ENCODE assay signal across 19 cellular contexts in the genomic region with DNA sequence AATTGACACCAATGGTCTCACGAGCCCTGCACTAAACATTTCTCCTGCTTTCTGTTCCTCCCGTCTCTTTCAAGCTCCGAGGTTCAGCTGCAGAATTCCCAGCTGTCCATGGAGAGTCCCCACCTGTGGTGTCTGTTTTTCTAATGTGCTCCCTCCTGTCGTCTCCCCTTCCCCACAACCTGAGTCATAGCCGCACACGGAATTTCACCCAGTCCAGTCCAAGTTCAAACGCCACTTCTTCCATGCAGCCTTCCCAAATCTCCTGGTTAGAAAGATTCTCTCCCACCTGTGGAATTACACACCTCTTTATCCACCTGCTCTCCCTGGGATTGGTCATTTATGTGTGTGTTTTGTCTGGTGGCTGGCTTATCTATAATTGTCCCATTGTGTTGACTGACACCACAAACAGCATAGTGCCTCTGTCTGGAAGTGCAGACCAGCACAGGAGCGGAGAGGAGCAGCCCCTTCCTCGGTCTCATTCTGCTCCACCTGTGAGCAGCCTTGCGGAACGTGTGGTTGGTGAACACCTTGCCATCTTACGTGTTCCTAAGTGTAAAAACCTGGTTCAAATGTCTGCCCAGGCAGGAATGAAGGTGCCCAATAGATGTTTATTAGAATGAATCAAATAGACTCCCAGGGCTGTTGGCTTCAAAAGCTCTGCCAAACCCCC.
"Had no signal": no experiment of that assay in that cellular context is flagged by ENCODE, and none has a peak within 500 bp of the region (broad histone marks: within the 10 kb centered on the region; RNA-seq: fewer than 3 reads in every experiment).

No MANE protein-coding gene starts in this region.

- FAIRE-seq: endothelial cell of umbilical vein had no signal

- DNase-seq: activated CD4-positive, alpha-beta memory T cell treated with anti-CD3 and anti-CD28 coated beads for 36 hours; activated CD4-positive, alpha-beta T cell treated with anti-CD3 and anti-CD28 coated beads for 1 hour; activated gamma-delta T cell treated with Interleukin-2 at 50 U/mL for 16 hours; activated naive CD8-positive, alpha-beta T cell treated with anti-CD3 and anti-CD28 coated beads, Interleukin-2, amount 10 ng/mL, durations not matched to agents 7 days and 5 days; activated T-cell treated with anti-CD3 and anti-CD28 coated beads, Interleukin-2, amount 50 U/mL, for 72 hours; anterior cingulate cortex; colonic mucosa; hippocampal formation; left cardiac atrium; lower lobe of right lung; naive thymus-derived CD8-positive, alpha-beta T cell; occipital lobe; psoas muscle; stimulated activated CD4-positive, alpha-beta T cell treated with anti-CD3 and anti-CD28 coated beads, Interleukin-2, amount 100 ng/mL, for 24 hours; stimulated activated naive B cell treated with anti-CD40 and anti-IgM and Interleukin-4, amounts not matched to agents 10 μg/mL and 1 μg/mL and 100 μg/mL, for 72 hours; upper lobe of left lung had no signal

- H3K4me1 ChIP-seq: colonic mucosa had no signal

- H3K27me3 ChIP-seq: colonic mucosa, upper lobe of left lung had no signal

- H3K9me3 ChIP-seq: colonic mucosa, gastroesophageal sphincter, lower lobe of right lung, psoas muscle, upper lobe of left lung had no signal

- H3K36me3 Mint-ChIP-seq: activated CD4-positive, alpha-beta memory T cell treated with anti-CD3 and anti-CD28 coated beads for 36 hours; activated naive CD8-positive, alpha-beta T cell treated with anti-CD3 and anti-CD28 coated beads, Interleukin-2, amount 10 ng/mL, durations not matched to agents 7 days and 5 days; stimulated activated naive B cell treated with anti-CD40 and anti-IgM and Interleukin-4, amounts not matched to agents 10 μg/mL and 1 μg/mL and 100 μg/mL, for 72 hours had no signal

- H3K27ac ChIP-seq: colonic mucosa, gastroesophageal sphincter, psoas muscle, upper lobe of left lung had no signal

- H3K4me3 Mint-ChIP-seq: activated CD4-positive, alpha-beta memory T cell treated with anti-CD3 and anti-CD28 coated beads for 36 hours; activated naive CD8-positive, alpha-beta T cell treated with anti-CD3 and anti-CD28 coated beads, Interleukin-2, amount 10 ng/mL, durations not matched to agents 7 days and 5 days; activated T-cell treated with anti-CD3 and anti-CD28 coated beads, Interleukin-2, amount 50 U/mL, for 72 hours; stimulated activated naive B cell treated with anti-CD40 and anti-IgM and Interleukin-4, amounts not matched to agents 10 μg/mL and 1 μg/mL and 100 μg/mL, for 72 hours had no signal

- H3K4me3 ChIP-seq: colonic mucosa, gastroesophageal sphincter, lower lobe of right lung, psoas muscle, upper lobe of left lung had no signal

- ATAC-seq: gastroesophageal sphincter; naive thymus-derived CD8-positive, alpha-beta T cell; psoas muscle; sciatic nerve; stimulated activated naive B cell treated with anti-CD40 and anti-IgM and Interleukin-4, amounts not matched to agents 10 μg/mL and 1 μg/mL and 100 μg/mL, for 72 hours had no signal

- H3K36me3 ChIP-seq: colonic mucosa, gastroesophageal sphincter, lower lobe of right lung, upper lobe of left lung had no signal

- H3K9me3 Mint-ChIP-seq: activated CD4-positive, alpha-beta memory T cell treated with anti-CD3 and anti-CD28 coated beads for 36 hours; activated naive CD8-positive, alpha-beta T cell treated with anti-CD3 and anti-CD28 coated beads, Interleukin-2, amount 10 ng/mL, durations not matched to agents 7 days and 5 days; activated T-cell treated with anti-CD3 and anti-CD28 coated beads, Interleukin-2, amount 50 U/mL, for 72 hours; naive thymus-derived CD8-positive, alpha-beta T cell had no signal

- H3K27ac Mint-ChIP-seq: activated CD4-positive, alpha-beta memory T cell treated with anti-CD3 and anti-CD28 coated beads for 36 hours; activated naive CD8-positive, alpha-beta T cell treated with anti-CD3 and anti-CD28 coated beads, Interleukin-2, amount 10 ng/mL, durations not matched to agents 7 days and 5 days; activated T-cell treated with anti-CD3 and anti-CD28 coated beads, Interleukin-2, amount 50 U/mL, for 72 hours; naive thymus-derived CD8-positive, alpha-beta T cell; stimulated activated naive B cell treated with anti-CD40 and anti-IgM and Interleukin-4, amounts not matched to agents 10 μg/mL and 1 μg/mL and 100 μg/mL, for 72 hours had no signal
